Comparison of ENCODE assay signal across 1 cellular context in genomic region chr14:56807586-56808168, GRCh38.
TF ChIP-seq lines count a peak whose summit lies in the region.

No MANE protein-coding gene starts in this region.

TF ChIP-seq in HEK293, 187 proteins besides CTCF, POLR2A, EP300 and RAD21 (continued from another document):
- no peak for TF ChIP-seq PRDM2 (tag by site-specific recombination; IDR thresholded peaks at IDR 0.05; ENCODE audit: borderline replicate concordance)
- TF ChIP-seq SP2 (tag by site-specific recombination; IDR thresholded peaks at IDR 0.05) = no peak
- TF ChIP-seq KLF16 (tag by site-specific recombination; IDR thresholded peaks at IDR 0.05) = no peak
- TF ChIP-seq ZNF146 (tag by site-specific recombination; IDR thresholded peaks at IDR 0.05) = no peak
- no peak for TF ChIP-seq ZNF624 (tag by site-specific recombination; IDR thresholded peaks at IDR 0.05)
- TF ChIP-seq ZNF791 (tag by site-specific recombination; IDR thresholded peaks at IDR 0.05) = no peak
- no peak for TF ChIP-seq ZNF10 (tag by site-specific recombination; IDR thresholded peaks at IDR 0.05)
- no peak for TF ChIP-seq ZNF433 (tag by site-specific recombination; IDR thresholded peaks at IDR 0.05; ENCODE audit: low read depth)
- no peak for TF ChIP-seq ZNF202 (tag by site-specific recombination; IDR thresholded peaks at IDR 0.05; ENCODE audit: borderline replicate concordance)
- no peak for TF ChIP-seq IKZF3 (tag by site-specific recombination; IDR thresholded peaks at IDR 0.05)
- TF ChIP-seq ZNF529 (tag by site-specific recombination; IDR thresholded peaks at IDR 0.05; ENCODE audit: insufficient replicate concordance) = no peak
- no peak for TF ChIP-seq ZNF558 (tag by site-specific recombination; IDR thresholded peaks at IDR 0.05)
- no peak for TF ChIP-seq BCL6B (tag by site-specific recombination; IDR thresholded peaks at IDR 0.05)
- TF ChIP-seq ZFP41 (tag by site-specific recombination; IDR thresholded peaks at IDR 0.05; ENCODE audit: borderline replicate concordance) = no peak
- no peak for TF ChIP-seq ZNF488 (tag by site-specific recombination; IDR thresholded peaks at IDR 0.05)
- TF ChIP-seq ZNF596 (tag by site-specific recombination; IDR thresholded peaks at IDR 0.05) = no peak
- TF ChIP-seq ZSCAN30 (tag by site-specific recombination; IDR thresholded peaks at IDR 0.05) = no peak
